Comparison of ENCODE assay signal across 9 cellular contexts in the genomic region with DNA sequence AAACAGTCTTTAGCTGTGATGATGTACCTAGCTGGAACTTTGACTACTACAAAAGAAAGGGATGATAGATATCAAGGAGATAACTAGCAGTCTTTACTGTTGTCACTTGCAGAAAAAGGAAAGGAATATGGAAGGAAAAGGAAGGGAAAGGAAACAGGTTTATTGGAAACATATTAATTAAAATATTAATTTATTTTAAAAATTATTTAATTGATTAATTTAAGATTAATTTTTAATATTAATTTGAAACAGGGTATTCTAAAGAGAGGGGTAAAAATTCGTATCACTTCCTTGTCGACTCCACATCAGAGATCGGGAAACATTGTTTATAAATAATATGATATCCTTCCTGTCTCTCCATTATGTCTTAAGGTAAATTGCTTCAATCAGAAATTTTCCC.
"Had no signal": no experiment of that assay in that cellular context is flagged by ENCODE, and none has a peak within 500 bp of the region (broad histone marks: within the 10 kb centered on the region; RNA-seq: fewer than 3 reads in every experiment).

No MANE protein-coding gene starts in this region.

- H3K9ac ChIP-seq: KMS-11 had no signal

- DNase-seq: IMR-90, KBM-7, KG1 had no signal

- H3K9me3 Mint-ChIP-seq: IgD-negative memory B cell had no signal

- H3K4me2 ChIP-seq: KMS-11 had no signal

- H3K4me3 ChIP-seq: K562 had no signal

- H3K27ac ChIP-seq: HL-60, KMS-11 had no signal

- ATAC-seq: HepG2, K562 had no signal

- H3K27ac Mint-ChIP-seq: IgD-negative memory B cell had no signal

- H3K36me3 Mint-ChIP-seq: IgD-negative memory B cell had no signal

- FAIRE-seq: HepG2, HTR-8/SVneo, K562 had no signal

- H3K27me3 Mint-ChIP-seq: IgD-negative memory B cell had no signal
